In the genomic region with DNA sequence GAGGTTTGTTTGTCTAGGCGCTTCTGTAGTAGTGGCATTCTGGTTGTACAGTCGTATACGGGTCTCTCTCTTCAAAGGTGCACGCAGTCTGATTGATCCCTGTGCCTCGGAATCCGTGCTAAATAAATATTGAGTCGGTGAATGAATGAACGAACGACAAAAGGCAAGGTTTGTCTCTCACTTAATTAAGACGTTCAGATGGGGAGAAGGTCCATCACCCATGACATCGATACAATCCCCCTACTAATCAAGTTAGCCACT, we compare ENCODE assay signal across 8 cellular contexts. TPM values are rescaled to one million over a fixed set of nuclear protein-coding genes. Genes with fewer than 3 reads are reported as not detected.
DNase-seq lines count a peak whose midpoint lies in the region; ATAC-seq and TF ChIP-seq lines count a peak whose summit lies in the region.

No MANE protein-coding gene starts in this region.

- H3K9me3 ChIP-seq in ascending aorta = no peaks in the 10 kb centered on the region
- no peaks in the 10 kb centered on the region for H3K9me3 ChIP-seq in body of pancreas

- TF ChIP-seq CTCF in ascending aorta (IDR thresholded peaks at IDR 0.05) (no peak), mesothelial cell of epicardium (IDR thresholded peaks at IDR 0.05; ENCODE audit: unreplicated experiment) (no peak), body of pancreas (IDR thresholded peaks at IDR 0.05) (no peak)

- no peaks in the 10 kb centered on the region for H3K9me3 Mint-ChIP-seq in mesothelial cell of epicardium

- peaks cover 0 to 5% of the 10 kb centered on the region in 2 donors for H3K36me3 ChIP-seq in ascending aorta
- no peaks in the 10 kb centered on the region for H3K36me3 ChIP-seq in body of pancreas (replicated peaks in 1 of 2; ENCODE audit: insufficient read depth in 1 of 2, low read depth in 2 of 2)

- H3K27ac Mint-ChIP-seq in mesothelial cell of epicardium = peak overlapping the region; percentile 93

- intact Hi-C loops in ascending aorta (cut with DNase I) (loop anchor here (5.0 kb wide), 2 partner anchors 773 to 868 kb away; partner anchors contain the start of genes STK10 and UBTD2), body of pancreas (cut with DNase I) (no loop called here)

- no peaks in the 10 kb centered on the region for H3K27me3 ChIP-seq in ascending aorta
- no peaks in the 10 kb centered on the region for H3K27me3 ChIP-seq in body of pancreas

- peak overlapping the region in 1 of 2 donors; percentile 29 for H3K27ac ChIP-seq in ascending aorta
- peak overlapping the region in 2 of 4 donors; percentile 97 for H3K27ac ChIP-seq in body of pancreas

- no peaks in the 10 kb centered on the region for H3K27me3 Mint-ChIP-seq in mesothelial cell of epicardium (ENCODE audit: low read depth)

- peak overlapping the region; percentile 86 for H3K4me3 Mint-ChIP-seq in mesothelial cell of epicardium

- TF ChIP-seq POLR2A in GM18505 (IDR thresholded peaks at IDR 0.05; ENCODE audit: borderline replicate concordance, extremely low read depth, insufficient read depth, insufficient read length) = no peak
- no peak for TF ChIP-seq POLR2A in body of pancreas (IDR thresholded peaks at IDR 0.05)

- DNase-seq in ascending aorta (ENCODE audit: low spot score in 2 of 2) (no peak), mesothelial cell of epicardium (ENCODE audit: low spot score in 2 of 2, unreplicated experiment in 2 of 2) (no peak), DMS114 treated with DMSO at 0.1 percent for 48 hours (lab: John Stamatoyannopoulos, UW; ENCODE audit: unreplicated experiment) (no peak), body of pancreas (no peak)
- no peak for DNase-seq in effector CD4-positive, alpha-beta T cell

- ATAC-seq in GM18505 (IDR thresholded peaks at IDR 0.05; ENCODE audit: unreplicated experiment) (peak; percentile 0), HG03097 (IDR thresholded peaks at IDR 0.05; ENCODE audit: low FRiP score, unreplicated experiment) (peak; percentile 3), HG02610 (IDR thresholded peaks at IDR 0.05; ENCODE audit: unreplicated experiment) (no peak), body of pancreas (no peak)

- 0% methylated on average over 11 of the region's 11 CpGs for WGBS in body of pancreas, 2 donors

- H3K4me1 ChIP-seq in ascending aorta (peaks cover 0 to 19% of the 10 kb centered on the region in 2 donors), body of pancreas (peaks cover 14% of the 10 kb centered on the region)

- peaks cover 21% of the 10 kb centered on the region for H3K4me1 Mint-ChIP-seq in mesothelial cell of epicardium

- H3K36me3 Mint-ChIP-seq in mesothelial cell of epicardium = no peaks in the 10 kb centered on the region

- H3K4me3 ChIP-seq in ascending aorta (peak overlapping the region; percentile 76 to 98), body of pancreas (peak overlapping the region in 1 of 2 donors; percentile 99)

RNA-seq across cellular contexts. Expression of gene CREBRF, which starts 0.5 kb away (rescaled TPM):
- total RNA-seq in ascending aorta (16.3 TPM), mesothelial cell of epicardium (17.8 to 20.3 TPM (median 19.1 TPM) in 3 replicates), body of pancreas (10 to 100 TPM; 19.7 to 37.2 TPM)

Comparison
In these comparisons a context has a peak if more than half of its experiments do, and no peak if none do; other contexts are left out.
1. ATAC-seq: peak in GM18505 (single experiment) and HG03097 (single experiment); none in HG02610 (single experiment) and body of pancreas (single experiment).